ENCODE assay signal across 1 cellular context in the genomic region with DNA sequence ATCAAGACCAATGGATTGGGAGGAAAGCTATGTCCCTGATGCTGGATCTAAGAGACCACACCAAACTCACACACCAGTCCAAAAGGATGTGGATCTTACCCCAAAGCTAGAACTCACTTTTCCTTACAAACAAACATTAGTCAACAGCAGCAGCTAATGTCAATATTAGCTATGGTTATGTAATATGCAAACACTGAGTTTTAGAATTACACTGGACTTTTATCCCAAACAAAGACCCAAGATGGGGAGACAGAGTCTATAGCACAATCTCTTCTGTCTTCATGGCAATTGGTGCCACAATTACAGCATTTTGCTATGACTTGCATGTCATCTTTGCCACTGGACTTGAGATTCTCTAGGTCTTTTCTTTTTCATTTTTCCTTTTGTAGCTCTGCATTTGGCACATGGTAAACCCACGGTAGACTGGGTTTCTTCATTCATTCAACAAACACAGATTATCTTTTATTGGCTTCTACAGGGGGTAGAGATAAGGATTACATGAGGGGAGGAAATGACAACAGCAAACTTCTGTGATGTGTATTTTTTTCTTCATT.
TF ChIP-seq lines count a peak whose summit lies in the region.

No MANE protein-coding gene starts in this region.

TF ChIP-seq in HepG2, 621 proteins besides CTCF, POLR2A, EP300 and RAD21 (continued from another document and continues in another):
- TF ChIP-seq, protein P1, sequence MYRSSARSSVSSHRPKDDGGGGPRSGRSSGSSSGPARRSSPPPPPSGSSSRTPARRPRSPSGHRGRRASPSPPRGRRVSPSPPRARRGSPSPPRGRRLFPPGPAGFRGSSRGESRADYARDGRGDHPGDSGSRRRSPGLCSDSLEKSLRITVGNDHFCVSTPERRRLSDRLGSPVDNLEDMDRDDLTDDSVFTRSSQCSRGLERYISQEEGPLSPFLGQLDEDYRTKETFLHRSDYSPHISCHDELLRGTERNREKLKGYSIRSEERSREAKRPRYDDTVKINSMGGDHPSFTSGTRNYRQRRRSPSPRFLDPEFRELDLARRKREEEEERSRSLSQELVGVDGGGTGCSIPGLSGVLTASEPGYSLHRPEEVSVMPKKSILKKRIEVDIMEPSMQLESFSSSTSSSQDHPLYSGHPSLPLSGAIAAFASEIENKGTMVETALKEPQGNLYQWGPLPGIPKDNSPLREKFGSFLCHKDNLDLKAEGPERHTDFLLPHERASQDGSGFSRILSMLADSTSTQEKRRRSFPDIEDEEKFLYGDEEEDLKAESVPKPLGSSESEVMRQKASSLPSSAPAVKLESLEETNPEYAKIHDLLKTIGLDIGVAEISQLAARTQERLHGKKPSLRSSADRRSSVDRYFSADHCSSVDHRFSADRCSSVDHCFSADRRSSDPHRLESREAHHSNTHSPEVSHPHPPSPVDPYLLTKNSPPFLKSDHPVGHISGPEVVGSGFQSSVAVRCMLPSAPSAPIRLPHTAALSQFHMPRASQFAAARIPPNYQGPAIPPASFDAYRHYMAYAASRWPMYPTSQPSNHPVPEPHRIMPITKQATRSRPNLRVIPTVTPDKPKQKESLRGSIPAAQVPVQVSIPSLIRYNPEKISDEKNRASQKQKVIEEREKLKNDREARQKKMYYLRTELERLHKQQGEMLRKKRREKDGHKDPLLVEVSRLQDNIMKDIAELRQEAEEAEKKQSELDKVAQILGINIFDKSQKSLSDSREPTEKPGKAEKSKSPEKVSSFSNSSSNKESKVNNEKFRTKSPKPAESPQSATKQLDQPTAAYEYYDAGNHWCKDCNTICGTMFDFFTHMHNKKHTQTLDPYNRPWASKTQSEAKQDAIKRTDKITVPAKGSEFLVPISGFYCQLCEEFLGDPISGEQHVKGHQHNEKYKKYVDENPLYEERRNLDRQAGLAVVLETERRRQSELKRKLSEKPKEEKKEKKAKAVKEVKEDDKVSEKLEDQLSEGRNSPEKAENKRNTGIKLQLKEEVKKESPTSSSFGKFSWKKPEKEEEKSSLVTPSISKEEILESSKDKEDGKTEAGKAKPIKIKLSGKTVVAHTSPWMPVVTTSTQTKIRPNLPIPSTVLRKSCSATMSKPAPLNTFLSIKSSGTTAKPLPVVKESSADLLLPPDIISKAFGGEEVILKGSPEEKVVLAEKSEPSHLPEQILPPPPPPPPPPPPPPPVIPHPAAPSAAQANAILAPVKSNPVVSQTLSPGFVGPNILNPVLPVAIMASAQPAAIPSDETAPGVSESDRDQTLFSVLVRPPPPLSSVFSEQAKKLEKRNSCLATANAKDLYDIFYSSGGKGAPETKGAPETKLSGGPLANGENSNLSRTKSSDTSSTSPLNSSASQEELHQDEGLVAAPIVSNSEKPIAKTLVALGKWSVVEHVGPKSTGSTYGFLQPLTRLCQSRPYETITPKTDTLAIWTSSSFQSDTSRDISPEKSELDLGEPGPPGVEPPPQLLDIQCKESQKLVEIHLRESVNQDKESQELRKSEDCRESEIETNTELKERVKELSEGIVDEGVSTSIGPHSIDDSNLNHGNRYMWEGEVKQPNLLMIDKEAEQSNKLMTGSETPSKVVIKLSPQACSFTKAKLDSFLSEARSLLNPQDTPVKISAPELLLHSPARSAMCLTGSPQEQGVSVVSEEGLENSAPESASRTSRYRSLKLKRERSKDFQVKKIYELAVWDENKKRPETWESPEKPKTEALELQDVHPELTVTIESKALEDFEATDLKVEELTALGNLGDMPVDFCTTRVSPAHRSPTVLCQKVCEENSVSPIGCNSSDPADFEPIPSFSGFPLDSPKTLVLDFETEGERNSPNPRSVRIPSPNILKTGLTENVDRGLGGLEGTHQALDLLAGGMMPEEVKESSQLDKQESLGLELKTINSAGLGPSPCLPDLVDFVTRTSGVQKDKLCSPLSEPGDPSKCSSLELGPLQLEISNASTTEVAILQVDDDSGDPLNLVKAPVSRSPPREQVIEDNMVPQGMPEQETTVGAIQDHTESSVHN (CRISPR knock-in tag; IDR thresholded peaks at IDR 0.05) = no peak
- TF ChIP-seq, protein P2, sequence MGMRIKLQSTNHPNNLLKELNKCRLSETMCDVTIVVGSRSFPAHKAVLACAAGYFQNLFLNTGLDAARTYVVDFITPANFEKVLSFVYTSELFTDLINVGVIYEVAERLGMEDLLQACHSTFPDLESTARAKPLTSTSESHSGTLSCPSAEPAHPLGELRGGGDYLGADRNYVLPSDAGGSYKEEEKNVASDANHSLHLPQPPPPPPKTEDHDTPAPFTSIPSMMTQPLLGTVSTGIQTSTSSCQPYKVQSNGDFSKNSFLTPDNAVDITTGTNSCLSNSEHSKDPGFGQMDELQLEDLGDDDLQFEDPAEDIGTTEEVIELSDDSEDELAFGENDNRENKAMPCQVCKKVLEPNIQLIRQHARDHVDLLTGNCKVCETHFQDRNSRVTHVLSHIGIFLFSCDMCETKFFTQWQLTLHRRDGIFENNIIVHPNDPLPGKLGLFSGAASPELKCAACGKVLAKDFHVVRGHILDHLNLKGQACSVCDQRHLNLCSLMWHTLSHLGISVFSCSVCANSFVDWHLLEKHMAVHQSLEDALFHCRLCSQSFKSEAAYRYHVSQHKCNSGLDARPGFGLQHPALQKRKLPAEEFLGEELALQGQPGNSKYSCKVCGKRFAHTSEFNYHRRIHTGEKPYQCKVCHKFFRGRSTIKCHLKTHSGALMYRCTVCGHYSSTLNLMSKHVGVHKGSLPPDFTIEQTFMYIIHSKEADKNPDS (CRISPR knock-in tag; IDR thresholded peaks at IDR 0.05) = peak; percentile 40; the same call in 1 of the 2 replicates
- TF ChIP-seq, protein P3, sequence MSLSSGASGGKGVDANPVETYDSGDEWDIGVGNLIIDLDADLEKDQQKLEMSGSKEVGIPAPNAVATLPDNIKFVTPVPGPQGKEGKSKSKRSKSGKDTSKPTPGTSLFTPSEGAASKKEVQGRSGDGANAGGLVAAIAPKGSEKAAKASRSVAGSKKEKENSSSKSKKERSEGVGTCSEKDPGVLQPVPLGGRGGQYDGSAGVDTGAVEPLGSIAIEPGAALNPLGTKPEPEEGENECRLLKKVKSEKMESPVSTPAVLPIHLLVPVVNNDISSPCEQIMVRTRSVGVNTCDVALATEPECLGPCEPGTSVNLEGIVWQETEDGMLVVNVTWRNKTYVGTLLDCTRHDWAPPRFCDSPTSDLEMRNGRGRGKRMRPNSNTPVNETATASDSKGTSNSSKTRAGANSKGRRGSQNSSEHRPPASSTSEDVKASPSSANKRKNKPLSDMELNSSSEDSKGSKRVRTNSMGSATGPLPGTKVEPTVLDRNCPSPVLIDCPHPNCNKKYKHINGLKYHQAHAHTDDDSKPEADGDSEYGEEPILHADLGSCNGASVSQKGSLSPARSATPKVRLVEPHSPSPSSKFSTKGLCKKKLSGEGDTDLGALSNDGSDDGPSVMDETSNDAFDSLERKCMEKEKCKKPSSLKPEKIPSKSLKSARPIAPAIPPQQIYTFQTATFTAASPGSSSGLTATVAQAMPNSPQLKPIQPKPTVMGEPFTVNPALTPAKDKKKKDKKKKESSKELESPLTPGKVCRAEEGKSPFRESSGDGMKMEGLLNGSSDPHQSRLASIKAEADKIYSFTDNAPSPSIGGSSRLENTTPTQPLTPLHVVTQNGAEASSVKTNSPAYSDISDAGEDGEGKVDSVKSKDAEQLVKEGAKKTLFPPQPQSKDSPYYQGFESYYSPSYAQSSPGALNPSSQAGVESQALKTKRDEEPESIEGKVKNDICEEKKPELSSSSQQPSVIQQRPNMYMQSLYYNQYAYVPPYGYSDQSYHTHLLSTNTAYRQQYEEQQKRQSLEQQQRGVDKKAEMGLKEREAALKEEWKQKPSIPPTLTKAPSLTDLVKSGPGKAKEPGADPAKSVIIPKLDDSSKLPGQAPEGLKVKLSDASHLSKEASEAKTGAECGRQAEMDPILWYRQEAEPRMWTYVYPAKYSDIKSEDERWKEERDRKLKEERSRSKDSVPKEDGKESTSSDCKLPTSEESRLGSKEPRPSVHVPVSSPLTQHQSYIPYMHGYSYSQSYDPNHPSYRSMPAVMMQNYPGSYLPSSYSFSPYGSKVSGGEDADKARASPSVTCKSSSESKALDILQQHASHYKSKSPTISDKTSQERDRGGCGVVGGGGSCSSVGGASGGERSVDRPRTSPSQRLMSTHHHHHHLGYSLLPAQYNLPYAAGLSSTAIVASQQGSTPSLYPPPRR (CRISPR knock-in tag; IDR thresholded peaks at IDR 0.05; ENCODE audit: borderline replicate concordance) = peak; percentile 99
- TF ChIP-seq ZNF160 (CRISPR knock-in tag; IDR thresholded peaks at IDR 0.05) = peak; percentile 82; the same call in 1 of the 2 replicates
- TF ChIP-seq E2F2 (CRISPR knock-in tag; IDR thresholded peaks at IDR 0.05; ENCODE audit: borderline replicate concordance) = no peak
- TF ChIP-seq ZNF580 (CRISPR knock-in tag; IDR thresholded peaks at IDR 0.05; ENCODE audit: borderline replicate concordance, low read depth) = no peak
- no peak for TF ChIP-seq ZNF776 (CRISPR knock-in tag; IDR thresholded peaks at IDR 0.05)
- peak; percentile 91 for TF ChIP-seq ZNF670 (CRISPR knock-in tag; IDR thresholded peaks at IDR 0.05; ENCODE audit: borderline replicate concordance)
- TF ChIP-seq ETV5 (CRISPR knock-in tag; IDR thresholded peaks at IDR 0.05; ENCODE audit: borderline replicate concordance) = peak; percentile 90; the same call in 1 of the 2 replicates
- peak; percentile 100 for TF ChIP-seq ARID5B (CRISPR knock-in tag; IDR thresholded peaks at IDR 0.05)
- TF ChIP-seq PBX3 (CRISPR knock-in tag; IDR thresholded peaks at IDR 0.05; ENCODE audit: borderline replicate concordance) = no peak
- no peak for TF ChIP-seq ZNF33A (CRISPR knock-in tag; IDR thresholded peaks at IDR 0.05; ENCODE audit: borderline replicate concordance)
- no peak for TF ChIP-seq EEA1 (CRISPR knock-in tag; IDR thresholded peaks at IDR 0.05; ENCODE audit: borderline replicate concordance)
- TF ChIP-seq TRIM22 (IDR thresholded peaks at IDR 0.05) = no peak
- no peak for TF ChIP-seq GPBP1L1 (CRISPR knock-in tag; IDR thresholded peaks at IDR 0.05)
- TF ChIP-seq FOXK2 (IDR thresholded peaks at IDR 0.05) = peak; percentile 78
- TF ChIP-seq ZNF766 (CRISPR knock-in tag; IDR thresholded peaks at IDR 0.05; ENCODE audit: borderline replicate concordance) = no peak
